1 cellular context compared by ENCODE assay signal in the genomic region with DNA sequence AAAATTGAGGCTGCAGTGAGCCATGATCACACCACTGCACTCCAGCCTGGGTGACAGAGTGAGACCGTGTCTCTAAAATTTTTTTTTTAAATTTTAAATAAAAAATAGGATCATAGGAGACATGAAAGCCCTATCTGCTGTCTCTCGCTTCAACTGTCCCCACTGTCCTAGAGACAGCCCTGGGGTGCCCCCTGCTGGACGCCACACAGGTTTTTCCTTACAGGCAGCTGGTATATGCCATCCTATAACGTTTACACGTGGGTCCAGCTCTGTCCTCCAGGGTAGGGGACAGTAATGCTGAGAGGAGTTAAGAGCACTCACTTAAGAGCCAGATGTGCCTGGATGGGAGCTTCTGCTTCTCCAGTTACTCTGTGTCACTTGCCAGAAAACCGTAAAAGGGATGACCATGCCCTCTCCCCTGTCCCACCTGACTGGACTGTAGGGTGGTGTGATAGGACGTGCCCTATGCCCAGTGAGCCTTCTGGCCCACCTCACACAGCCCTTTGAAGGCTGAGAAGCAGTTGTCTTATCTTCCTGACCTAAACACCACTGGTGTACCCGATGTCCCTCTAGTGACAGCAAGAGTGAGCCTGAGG.
TF ChIP-seq lines count a peak whose summit lies in the region.

No MANE protein-coding gene starts in this region.

TF ChIP-seq in liver, 16 proteins besides CTCF, POLR2A, EP300 and RAD21 (continued from another document):
- TF ChIP-seq ZBTB33 (IDR thresholded peaks at IDR 0.05): no peak
- TF ChIP-seq, protein P1, sequence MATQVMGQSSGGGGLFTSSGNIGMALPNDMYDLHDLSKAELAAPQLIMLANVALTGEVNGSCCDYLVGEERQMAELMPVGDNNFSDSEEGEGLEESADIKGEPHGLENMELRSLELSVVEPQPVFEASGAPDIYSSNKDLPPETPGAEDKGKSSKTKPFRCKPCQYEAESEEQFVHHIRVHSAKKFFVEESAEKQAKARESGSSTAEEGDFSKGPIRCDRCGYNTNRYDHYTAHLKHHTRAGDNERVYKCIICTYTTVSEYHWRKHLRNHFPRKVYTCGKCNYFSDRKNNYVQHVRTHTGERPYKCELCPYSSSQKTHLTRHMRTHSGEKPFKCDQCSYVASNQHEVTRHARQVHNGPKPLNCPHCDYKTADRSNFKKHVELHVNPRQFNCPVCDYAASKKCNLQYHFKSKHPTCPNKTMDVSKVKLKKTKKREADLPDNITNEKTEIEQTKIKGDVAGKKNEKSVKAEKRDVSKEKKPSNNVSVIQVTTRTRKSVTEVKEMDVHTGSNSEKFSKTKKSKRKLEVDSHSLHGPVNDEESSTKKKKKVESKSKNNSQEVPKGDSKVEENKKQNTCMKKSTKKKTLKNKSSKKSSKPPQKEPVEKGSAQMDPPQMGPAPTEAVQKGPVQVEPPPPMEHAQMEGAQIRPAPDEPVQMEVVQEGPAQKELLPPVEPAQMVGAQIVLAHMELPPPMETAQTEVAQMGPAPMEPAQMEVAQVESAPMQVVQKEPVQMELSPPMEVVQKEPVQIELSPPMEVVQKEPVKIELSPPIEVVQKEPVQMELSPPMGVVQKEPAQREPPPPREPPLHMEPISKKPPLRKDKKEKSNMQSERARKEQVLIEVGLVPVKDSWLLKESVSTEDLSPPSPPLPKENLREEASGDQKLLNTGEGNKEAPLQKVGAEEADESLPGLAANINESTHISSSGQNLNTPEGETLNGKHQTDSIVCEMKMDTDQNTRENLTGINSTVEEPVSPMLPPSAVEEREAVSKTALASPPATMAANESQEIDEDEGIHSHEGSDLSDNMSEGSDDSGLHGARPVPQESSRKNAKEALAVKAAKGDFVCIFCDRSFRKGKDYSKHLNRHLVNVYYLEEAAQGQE (IDR thresholded peaks at IDR 0.05): no peak
- TF ChIP-seq FOXA2 (IDR thresholded peaks at IDR 0.05): no peak
- TF ChIP-seq NR2F2 (IDR thresholded peaks at IDR 0.05): no peak
